Comparison of ENCODE assay signal across 8 cellular contexts in the genomic region with DNA sequence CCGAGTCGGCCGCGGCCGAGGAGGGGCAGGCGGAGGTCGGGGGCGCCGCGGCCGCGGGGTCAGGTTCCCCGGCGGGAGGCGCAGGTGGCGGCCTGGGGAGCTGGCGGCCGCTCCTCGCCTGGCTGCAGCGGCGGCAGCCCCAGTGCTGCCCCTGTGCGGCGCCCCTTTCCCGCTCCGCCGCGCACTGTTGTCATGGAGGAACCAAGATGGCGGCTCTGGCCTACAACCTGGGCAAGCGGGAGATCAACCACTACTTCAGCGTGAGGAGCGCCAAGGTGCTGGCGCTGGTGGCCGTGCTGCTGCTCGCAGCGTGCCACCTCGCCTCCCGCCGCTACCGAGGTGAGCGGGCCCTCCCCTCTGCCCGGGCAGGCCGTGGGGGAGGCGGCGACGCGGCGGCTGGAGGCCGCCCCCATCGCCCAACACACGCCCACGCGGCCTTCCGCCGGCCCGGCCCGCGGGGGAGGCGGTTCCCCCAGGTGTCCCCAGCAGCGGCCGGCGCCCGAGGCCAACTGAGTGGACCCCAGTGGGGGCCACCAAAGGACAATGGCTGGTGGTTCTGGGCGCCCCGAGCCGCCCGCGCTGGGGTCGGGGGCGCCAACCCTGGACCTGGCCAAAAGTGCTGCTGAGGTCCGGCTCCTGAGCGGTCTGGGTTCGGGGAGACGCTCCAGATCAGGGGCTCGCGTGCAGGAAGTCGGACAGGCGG. TPM values are rescaled to one million over a fixed set of nuclear protein-coding genes. Genes with fewer than 3 reads are reported as not detected.
DNase-seq lines count a peak whose midpoint lies in the region; ATAC-seq lines count a peak whose summit lies in the region.

No MANE protein-coding gene starts in this region.

- H3K27ac ChIP-seq in cingulate gyrus (ENCODE audit: low read depth, low read length) = peak overlapping the region; percentile 93

- DNase-seq in AML-193 (lab: John Stamatoyannopoulos, UW) (peak; percentile 33 to 54), NCI-H2227 (lab: John Stamatoyannopoulos, UW; ENCODE audit: unreplicated experiment) (peak; percentile 80), left lobe of liver (ENCODE audit: low spot score) (peak; percentile 78)
- peak; percentile 29 to 33 for DNase-seq in activated CD4-positive, alpha-beta T cell treated with anti-CD3 and anti-CD28 coated beads for 24 hours (ENCODE audit: low read depth in 2 of 2)
- peak; percentile 42 to 48 for DNase-seq in stimulated activated CD4-positive, alpha-beta T cell treated with anti-CD3 and anti-CD28 coated beads, Interleukin-2, amount 100 ng/mL, for 48 hours

- ATAC-seq in GM18909 (IDR thresholded peaks at IDR 0.05; ENCODE audit: poor library complexity, unreplicated experiment) (peak; percentile 73), HG03135 (IDR thresholded peaks at IDR 0.05; ENCODE audit: unreplicated experiment) (peak; percentile 78), left lobe of liver (peak; percentile 87)

RNA-seq across cellular contexts. Expression of gene CASD1, which starts 0.4 kb away (rescaled TPM):
- total RNA-seq in left lobe of liver = 4.7 TPM

Comparison
In these comparisons a context has a peak if more than half of its experiments do, and no peak if none do; other contexts are left out.
1. Peak in every context shown above with its lines: DNase-seq, ATAC-seq and H3K27ac ChIP-seq.